In genomic region chr1:231065510-231066241, GRCh38 we compare ENCODE assay signal across 21 cellular contexts.
"Had no signal": no experiment of that assay in that cellular context is flagged by ENCODE, and none has a peak within 500 bp of the region (broad histone marks: within the 10 kb centered on the region; RNA-seq: fewer than 3 reads in every experiment).

No MANE protein-coding gene starts in this region.

- ATAC-seq: activated naive CD4-positive, alpha-beta T cell treated with anti-CD3 and anti-CD28 coated beads, Interleukin-2, amount 50 U/mL, for 72 hours; effector memory CD8-positive, alpha-beta T cell had no signal

- H3K27ac ChIP-seq: adrenal gland, cardiac muscle cell, tibial artery, WERI-Rb-1 had no signal

- DNase-seq: activated CD4-positive, alpha-beta T cell treated with anti-CD3 and anti-CD28 coated beads for 1 hour; activated CD8-positive, alpha-beta memory T cell treated with anti-CD3 and anti-CD28 coated beads for 24 hours; activated CD8-positive, alpha-beta memory T cell treated with anti-CD3 and anti-CD28 coated beads, Interleukin-2, amount 50 U/mL, for 48 hours; activated effector memory CD4-positive, alpha-beta T cell treated with Interleukin-2 at 50 U/mL for 16 hours; activated T-cell treated with anti-CD3 and anti-CD28 coated beads, Interleukin-2, amount 50 U/mL, for 48 hours; adrenal gland; dermis blood vessel endothelial cell; effector memory CD8-positive, alpha-beta T cell; gastrocnemius medialis; posterior cingulate gyrus; retina; stimulated activated CD4-positive, alpha-beta T cell treated with anti-CD3 and anti-CD28 coated beads, Interleukin-12 subunit alpha, Interleukin-12 subunit beta, amount 100 ng/mL, for 4 hours; stimulated activated CD4-positive, alpha-beta T cell treated with anti-CD3 and anti-CD28 coated beads, Interleukin-1b, Interleukin-23, amount 100 ng/mL, for 48 hours; stimulated activated naive CD4-positive, alpha-beta T cell treated with Interleukin-2 at 50 U/mL for 16 hours; substantia nigra; T-helper 1 cell; T-helper 9 cell; tibial artery; WERI-Rb-1 had no signal

- H3K4me3 ChIP-seq: adrenal gland, cardiac muscle cell, gastrocnemius medialis, tibial artery had no signal

- H3K4me1 ChIP-seq: adrenal gland, gastrocnemius medialis, tibial artery had no signal

- H3K9me3 ChIP-seq: adrenal gland, gastrocnemius medialis, tibial artery had no signal

- H3K27me3 ChIP-seq: adrenal gland, cardiac muscle cell, gastrocnemius medialis, tibial artery had no signal

- H3K36me3 ChIP-seq: adrenal gland, cardiac muscle cell, gastrocnemius medialis, tibial artery, WERI-Rb-1 had no signal
